ENCODE assay signal across 22 cellular contexts in the genomic region with DNA sequence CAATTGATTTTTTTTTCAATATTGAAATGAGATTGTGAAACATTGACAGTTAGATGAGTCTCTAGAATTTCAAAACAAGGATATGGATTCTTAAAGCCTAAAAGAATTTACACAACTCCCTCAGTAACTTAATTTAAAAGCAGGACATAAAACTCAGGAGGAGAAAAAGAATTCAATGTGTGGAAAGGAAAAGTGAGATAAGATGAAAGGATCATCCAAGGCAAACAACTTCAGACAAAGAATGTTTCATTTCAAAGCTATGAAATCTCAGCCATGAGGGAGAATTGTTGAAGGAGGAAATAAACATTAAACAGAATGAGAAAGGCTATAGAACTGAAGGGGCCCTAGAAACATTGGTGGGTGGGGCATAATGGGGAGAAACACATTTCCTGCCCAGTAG.
"Had no signal": no experiment of that assay in that cellular context is flagged by ENCODE, and none has a peak within 500 bp of the region (broad histone marks: within the 10 kb centered on the region; RNA-seq: fewer than 3 reads in every experiment).

No MANE protein-coding gene starts in this region.

- H3K27ac ChIP-seq: adrenal gland, left ventricle myocardium inferior, prostate gland had no signal

- DNase-seq: activated CD4-positive, alpha-beta memory T cell treated with anti-CD3 and anti-CD28 coated beads, Interleukin-2, amount 10 ng/mL, durations not matched to agents 7 days and 5 days; activated CD4-positive, alpha-beta T cell treated with anti-CD3 and anti-CD28 coated beads for 4 hours; activated naive CD4-positive, alpha-beta T cell treated with anti-CD3 and anti-CD28 coated beads, Interleukin-2, amount 10 ng/mL, durations not matched to agents 7 days and 5 days; activated T-cell treated with anti-CD3 and anti-CD28 coated beads, Interleukin-2, amount 50 U/mL, for 24 hours; adrenal gland; cortex of kidney; effector memory CD4-positive, alpha-beta T cell; hippocampal formation; kidney; left ventricle myocardium inferior; natural killer cell; occipital lobe; right cardiac atrium; small intestine; stimulated activated CD4-positive, alpha-beta T cell treated with anti-CD3 and anti-CD28 coated beads, Interleukin-4, amount 100 ng/mL, for 4 hours; stimulated activated CD8-positive, alpha-beta memory T cell treated with anti-CD3 and anti-CD28 coated beads, Interleukin-4, amount 100 ng/mL, for 48 hours; stimulated activated naive CD4-positive, alpha-beta T cell treated with Interleukin-2 at 50 U/mL for 16 hours; T-helper 2 cell; trophoblast cell had no signal

- H3K9me3 ChIP-seq: adrenal gland, prostate gland had no signal

- H3K9me3 Mint-ChIP-seq: activated CD4-positive, alpha-beta memory T cell treated with anti-CD3 and anti-CD28 coated beads, Interleukin-2, amount 10 ng/mL, durations not matched to agents 7 days and 5 days; activated naive CD4-positive, alpha-beta T cell treated with anti-CD3 and anti-CD28 coated beads, Interleukin-2, amount 10 ng/mL, durations not matched to agents 7 days and 5 days; central memory CD8-positive, alpha-beta T cell had no signal

- H3K4me1 ChIP-seq: adrenal gland, prostate gland had no signal

- H3K36me3 Mint-ChIP-seq: activated naive CD4-positive, alpha-beta T cell treated with anti-CD3 and anti-CD28 coated beads, Interleukin-2, amount 10 ng/mL, durations not matched to agents 7 days and 5 days; memory B cell; natural killer cell had no signal

- H3K4me1 Mint-ChIP-seq: activated CD4-positive, alpha-beta memory T cell treated with anti-CD3 and anti-CD28 coated beads, Interleukin-2, amount 10 ng/mL, durations not matched to agents 7 days and 5 days; activated naive CD4-positive, alpha-beta T cell treated with anti-CD3 and anti-CD28 coated beads, Interleukin-2, amount 10 ng/mL, durations not matched to agents 7 days and 5 days; central memory CD8-positive, alpha-beta T cell; natural killer cell had no signal

- H3K4me3 Mint-ChIP-seq: activated CD4-positive, alpha-beta memory T cell treated with anti-CD3 and anti-CD28 coated beads, Interleukin-2, amount 10 ng/mL, durations not matched to agents 7 days and 5 days; activated naive CD4-positive, alpha-beta T cell treated with anti-CD3 and anti-CD28 coated beads, Interleukin-2, amount 10 ng/mL, durations not matched to agents 7 days and 5 days; activated T-cell treated with anti-CD3 and anti-CD28 coated beads, Interleukin-2, amount 50 U/mL, for 24 hours; central memory CD8-positive, alpha-beta T cell; memory B cell; natural killer cell had no signal

- H3K4me3 ChIP-seq: adrenal gland, left ventricle myocardium inferior, prostate gland had no signal

- H3K27me3 Mint-ChIP-seq: activated CD4-positive, alpha-beta memory T cell treated with anti-CD3 and anti-CD28 coated beads, Interleukin-2, amount 10 ng/mL, durations not matched to agents 7 days and 5 days; activated naive CD4-positive, alpha-beta T cell treated with anti-CD3 and anti-CD28 coated beads, Interleukin-2, amount 10 ng/mL, durations not matched to agents 7 days and 5 days; activated T-cell treated with anti-CD3 and anti-CD28 coated beads, Interleukin-2, amount 50 U/mL, for 24 hours; central memory CD8-positive, alpha-beta T cell; memory B cell had no signal

- H3K36me3 ChIP-seq: adrenal gland, left ventricle myocardium inferior, prostate gland had no signal

- H3K27ac Mint-ChIP-seq: activated CD4-positive, alpha-beta memory T cell treated with anti-CD3 and anti-CD28 coated beads, Interleukin-2, amount 10 ng/mL, durations not matched to agents 7 days and 5 days; activated naive CD4-positive, alpha-beta T cell treated with anti-CD3 and anti-CD28 coated beads, Interleukin-2, amount 10 ng/mL, durations not matched to agents 7 days and 5 days; activated T-cell treated with anti-CD3 and anti-CD28 coated beads, Interleukin-2, amount 50 U/mL, for 24 hours; memory B cell; natural killer cell had no signal

- H3K27me3 ChIP-seq: adrenal gland had no signal
